In the genomic region with DNA sequence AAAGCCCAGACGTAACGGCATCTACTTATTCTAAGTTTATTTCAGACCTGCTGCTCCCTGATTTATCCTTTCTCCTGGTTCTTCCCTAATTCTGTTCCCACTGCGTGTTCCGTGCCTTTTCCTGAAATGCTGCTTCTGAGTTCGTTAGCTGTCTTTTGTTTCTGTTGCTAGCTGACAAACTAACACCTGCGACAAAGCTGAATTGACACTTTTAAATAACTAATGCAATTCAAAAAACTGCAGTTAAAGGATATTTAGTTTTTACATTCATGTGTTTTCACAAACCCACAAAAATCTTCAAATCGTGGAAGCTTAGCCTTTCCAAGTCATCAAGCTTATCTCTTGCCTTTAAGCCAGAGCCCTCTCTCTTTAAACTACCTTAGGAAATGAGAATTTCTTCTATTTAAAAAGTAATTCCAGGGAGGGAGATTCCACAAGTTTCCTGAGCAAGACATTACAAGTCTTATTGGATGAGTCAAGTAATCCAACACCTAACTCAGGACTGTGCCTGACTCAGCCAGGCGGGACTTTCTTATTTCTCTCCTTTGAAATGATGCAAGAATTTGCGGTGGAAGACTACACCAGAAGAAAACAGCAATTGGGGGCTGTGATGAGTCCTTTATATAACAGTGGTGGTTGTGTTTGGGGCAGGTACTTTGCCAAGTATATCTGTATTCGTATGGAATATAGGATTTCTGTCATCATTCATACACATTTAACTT, we compare ENCODE assay signal across 11 cellular contexts. TPM values are rescaled to one million over a fixed set of nuclear protein-coding genes. Genes with fewer than 3 reads are reported as not detected.
DNase-seq lines count a peak whose midpoint lies in the region; ATAC-seq and TF ChIP-seq lines count a peak whose summit lies in the region.
"Had no signal": no experiment of that assay in that cellular context is flagged by ENCODE, and none has a peak within 500 bp of the region (broad histone marks: within the 10 kb centered on the region; RNA-seq: fewer than 3 reads in every experiment).

No MANE protein-coding gene starts in this region.

- intact Hi-C loops in naive thymus-derived CD4-positive, alpha-beta T cell (cut with micrococcal nuclease) = no loop called here

- TF ChIP-seq CTCF in cardiac fibroblast (IDR thresholded peaks at IDR 0.05; ENCODE audit: low read depth, low read length) = no peak

- no peaks in the 10 kb centered on the region for H3K9me3 ChIP-seq in naive thymus-derived CD4-positive, alpha-beta T cell (ENCODE audit: control insufficient read depth in 2 of 3, low read length in 3 of 3)

- H3K27me3 ChIP-seq in naive thymus-derived CD4-positive, alpha-beta T cell (ENCODE audit: control insufficient read depth in 2 of 2, insufficient read depth in 2 of 2, low read length in 2 of 2) = no peaks in the 10 kb centered on the region

- H3K4me3 ChIP-seq in cardiac fibroblast (replicated peaks in 1 of 2; ENCODE audit: low read depth in 2 of 2, low read length in 2 of 2) = no peak overlapping the region
- no peak overlapping the region for H3K4me3 ChIP-seq in naive thymus-derived CD4-positive, alpha-beta T cell (ENCODE audit: low read length)

- H3K36me3 Mint-ChIP-seq in naive thymus-derived CD4-positive, alpha-beta T cell = no peaks in the 10 kb centered on the region

- no peaks in the 10 kb centered on the region for H3K4me1 ChIP-seq in naive thymus-derived CD4-positive, alpha-beta T cell (ENCODE audit: control insufficient read depth in 2 of 2, insufficient read depth in 2 of 2, low read length in 2 of 2)

- no peak overlapping the region for H3K27ac Mint-ChIP-seq in naive thymus-derived CD4-positive, alpha-beta T cell

- H3K4me3 Mint-ChIP-seq in naive thymus-derived CD4-positive, alpha-beta T cell = no peak overlapping the region

- no peak overlapping the region for H3K27ac ChIP-seq in naive thymus-derived CD4-positive, alpha-beta T cell (ENCODE audit: low read depth, low read length)

- CTCF ChIA-PET in naive thymus-derived CD4-positive, alpha-beta T cell (lab: Charles Lee) = no interaction called here

- POLR2A ChIA-PET in naive thymus-derived CD4-positive, alpha-beta T cell (lab: Charles Lee) = no interaction called here

- H3K27me3 Mint-ChIP-seq in naive thymus-derived CD4-positive, alpha-beta T cell = peaks cover 0 to 4% (median 0%) of the 10 kb centered on the region in 5 donors

- H3K9me3 Mint-ChIP-seq in naive thymus-derived CD4-positive, alpha-beta T cell = peaks cover 0 to 2% (median 0%) of the 10 kb centered on the region in 11 donors

- peak; percentile 12 for ATAC-seq in naive thymus-derived CD4-positive, alpha-beta T cell
- no peak for ATAC-seq in GM18517 (IDR thresholded peaks at IDR 0.05; ENCODE audit: unreplicated experiment)

- no peaks in the 10 kb centered on the region for H3K36me3 ChIP-seq in naive thymus-derived CD4-positive, alpha-beta T cell (ENCODE audit: control insufficient read depth in 2 of 3, insufficient read depth in 3 of 3, low read length in 3 of 3)

- peak; percentile 54 for DNase-seq in COLO829 (ENCODE audit: low spot score)
- peak; percentile 95 for DNase-seq in LHCN-M2 (ENCODE audit: low read depth)
- DNase-seq in cardiac fibroblast (ENCODE audit: low read depth in 2 of 2) = peak; percentile 83 to 97
- no peak for DNase-seq in naive thymus-derived CD4-positive, alpha-beta T cell
- DNase-seq in HuH-7.5 (ENCODE audit: low spot score) = no peak
- DNase-seq in T-helper 2 cell = no peak
- DNase-seq in mesenteric fat pad (ENCODE audit: low spot score) = no peak
- DNase-seq: activated gamma-delta T cell, left cardiac atrium, RPMI8226 had no signal

- peaks cover 0 to 21% (median 9%) of the 10 kb centered on the region in 7 donors for H3K4me1 Mint-ChIP-seq in naive thymus-derived CD4-positive, alpha-beta T cell

RNA-seq across cellular contexts. Expression of a gene that starts 6.3 kb away (rescaled TPM):
- total RNA-seq in LHCN-M2 (2014; rRNA removed) (0.64 and 2.2 TPM in 2 replicates), mesenteric fat pad (2.3 TPM)
- 1.9 TPM for polyA plus RNA-seq in LHCN-M2 (2012)
- total RNA-seq in naive thymus-derived CD4-positive, alpha-beta T cell = 10 to 100 TPM in 4 of 5 experiments, 1 to 10 TPM in 1; 3.1 to 82.7 (median 27.2) TPM
- 100 to 1,000 TPM in 1 of 2 donors, 10 to 100 TPM in 1; 64.6 to 109 TPM for polyA plus RNA-seq in naive thymus-derived CD4-positive, alpha-beta T cell

Comparison
In these comparisons a context has a peak if more than half of its experiments do, and no peak if none do; other contexts are left out.
1. DNase-seq: peak in COLO829 (single experiment), LHCN-M2 (single experiment) and cardiac fibroblast (2 of 2); none in naive thymus-derived CD4-positive, alpha-beta T cell (0 of 9), HuH-7.5 (single experiment), T-helper 2 cell (0 of 5) and mesenteric fat pad (single experiment).